In genomic region chr1:246599315-246599714, GRCh38 we compare ENCODE assay signal across 1 cellular context.
TF ChIP-seq lines count a peak whose summit lies in the region.

No MANE protein-coding gene starts in this region.

TF ChIP-seq in SK-N-SH, 30 proteins besides CTCF, POLR2A, EP300 and RAD21:
- TF ChIP-seq RCOR1 (IDR thresholded peaks at IDR 0.05; ENCODE audit: low read length) (no peak), RFX5 (IDR thresholded peaks at IDR 0.05; ENCODE audit: low read length) (no peak), NFIC (IDR thresholded peaks at IDR 0.05; ENCODE audit: borderline replicate concordance) (no peak), USF1 (IDR thresholded peaks at IDR 0.05; ENCODE audit: borderline replicate concordance, low read depth) (no peak), POLR2AphosphoS5 (IDR thresholded peaks at IDR 0.05; ENCODE audit: low read depth, low read length) (no peak), USF2 (IDR thresholded peaks at IDR 0.05; ENCODE audit: borderline replicate concordance, low read depth, low read length) (no peak), FOSL2 (IDR thresholded peaks at IDR 0.05; ENCODE audit: borderline replicate concordance, low read depth) (no peak), REST (IDR thresholded peaks at IDR 0.05; ENCODE audit: low read depth, low read length) (no peak), TEAD4 (IDR thresholded peaks at IDR 0.05; ENCODE audit: borderline replicate concordance, insufficient read depth) (no peak), MXI1 (IDR thresholded peaks at IDR 0.05; ENCODE audit: low read depth, low read length) (no peak), YY1 (IDR thresholded peaks at IDR 0.05; ENCODE audit: low read depth) (no peak), IRF3 (IDR thresholded peaks at IDR 0.05; ENCODE audit: low read depth, low read length) (no peak), RXRA (IDR thresholded peaks at IDR 0.05; ENCODE audit: borderline replicate concordance, low read depth) (no peak)
